1 cellular context compared by ENCODE assay signal in genomic region chrX:68978211-68978780, GRCh38.
TF ChIP-seq lines count a peak whose summit lies in the region.

No MANE protein-coding gene starts in this region.

TF ChIP-seq in IMR-90, 13 proteins besides CTCF, POLR2A, EP300 and RAD21 (continued from another document):
- TF ChIP-seq USF2 (IDR thresholded peaks at IDR 0.05; ENCODE audit: low read depth, low read length) = no peak
TF ChIP-seq in IMR-90: peak in this region for 0.
